In genomic region chr10:72348282-72348681, GRCh38 we compare ENCODE assay signal across 20 cellular contexts.
"Had no signal": no experiment of that assay in that cellular context is flagged by ENCODE, and none has a peak within 500 bp of the region (broad histone marks: within the 10 kb centered on the region; RNA-seq: fewer than 3 reads in every experiment).

No MANE protein-coding gene starts in this region.

- H3K4me3 ChIP-seq: ascending aorta, Peyer's patch had no signal

- ATAC-seq: activated CD8-positive, alpha-beta memory T cell treated with anti-CD3 and anti-CD28 coated beads, Interleukin-2, amount 10 ng/mL, durations not matched to agents 7 days and 5 days; activated naive CD4-positive, alpha-beta T cell treated with anti-CD3 and anti-CD28 coated beads, Interleukin-2, amount 50 U/mL, for 72 hours; activated naive CD8-positive, alpha-beta T cell treated with anti-CD3 and anti-CD28 coated beads, Interleukin-2, amount 50 U/mL, for 24 hours had no signal

- H3K9me3 ChIP-seq: ascending aorta, Peyer's patch had no signal

- H3K27ac ChIP-seq: ascending aorta, Peyer's patch had no signal

- H3K27me3 ChIP-seq: ascending aorta, Peyer's patch had no signal

- DNase-seq: activated CD4-positive, alpha-beta T cell treated with anti-CD3 and anti-CD28 coated beads for 48 hours; activated CD4-positive, alpha-beta T cell treated with anti-CD3 and anti-CD28 coated beads, Interleukin-2, amount 50 U/mL, for 4 hours; activated CD4-positive, CD25-positive, alpha-beta regulatory T cell treated with anti-CD3 and anti-CD28 coated beads, Interleukin-2, amount 50 U/mL, for 72 hours; activated CD8-positive, alpha-beta memory T cell treated with anti-CD3 and anti-CD28 coated beads, Interleukin-2, amount 10 ng/mL, durations not matched to agents 7 days and 5 days; activated effector memory CD4-positive, alpha-beta T cell treated with Interleukin-2 at 50 U/mL for 16 hours; activated naive CD4-positive, alpha-beta T cell treated with Interleukin-2 at 50 U/mL for 16 hours; activated naive CD8-positive, alpha-beta T cell treated with anti-CD3 and anti-CD28 coated beads, Interleukin-2, amount 50 U/mL, for 24 hours; activated T-cell treated with anti-CD3 and anti-CD28 coated beads, Interleukin-2, amount 50 U/mL, for 24 hours; amniotic stem cell; Karpas-422; MM.1S; NCI-H146; NCI-H187 treated with DMSO at 0.1 percent for 48 hours; NCI-H2081 treated with DMSO at 0.1 percent for 48 hours; NCI-H446; NCI-H524; Peyer's patch; SHP77 had no signal
